9 cellular contexts compared by ENCODE assay signal in genomic region chr15:40266828-40267304, GRCh38. TPM values are rescaled to one million over a fixed set of nuclear protein-coding genes. Genes with fewer than 3 reads are reported as not detected.
DNase-seq lines count a peak whose midpoint lies in the region; ATAC-seq, FAIRE-seq and TF ChIP-seq lines count a peak whose summit lies in the region.
"Had no signal": no experiment of that assay in that cellular context is flagged by ENCODE, and none has a peak within 500 bp of the region (broad histone marks: within the 10 kb centered on the region; RNA-seq: fewer than 3 reads in every experiment).

No MANE protein-coding gene starts in this region.

- no peak for TF ChIP-seq CTCF in sigmoid colon (IDR thresholded peaks at IDR 0.05)

- FAIRE-seq in RCC 7860 (lab: Jason Lieb, UNC), result peak; percentile 88

- H3K27me3 ChIP-seq in sigmoid colon, result no peaks in the 10 kb centered on the region
- H3K27me3 ChIP-seq: spleen had no signal

- H3K9me3 ChIP-seq in sigmoid colon, result no peaks in the 10 kb centered on the region
- H3K9me3 ChIP-seq: spleen had no signal

- peak in 1 of 4 donors; percentile 83 for TF ChIP-seq EP300 in sigmoid colon (IDR thresholded peaks at IDR 0.05)

- intact Hi-C loops in sigmoid colon (cut with DNase I), result loop anchor here (10.0 kb wide), 1 partner anchor 482 kb away; the partner anchor contains the start of gene FSIP1

- peak overlapping the region in 3 of 4 donors; percentile 49 to 82 (median 64) for H3K27ac ChIP-seq in sigmoid colon
- H3K27ac ChIP-seq: spleen had no signal

- no peak for ATAC-seq in GM18858 (IDR thresholded peaks at IDR 0.05; ENCODE audit: unreplicated experiment)

- H3K4me1 ChIP-seq in sigmoid colon, result peaks cover 0 to 38% (median 12%) of the 10 kb centered on the region in 4 donors
- H3K4me1 ChIP-seq: spleen had no signal

- H3K4me3 ChIP-seq in sigmoid colon, result no peak overlapping the region
- H3K4me3 ChIP-seq: spleen had no signal

- DNase-seq in GOT3 (lab: John Stamatoyannopoulos, UW) (peak; percentile 55), RCC 7860 (ENCODE audit: low spot score) (peak; percentile 92), fibroblast of peridontal ligament (ENCODE audit: extremely low read depth) (peak; percentile 87), sigmoid colon (peak; percentile 93), NCI-H524 (lab: John Stamatoyannopoulos, UW) (no peak), GF-D8 (lab: John Stamatoyannopoulos, UW) (no peak)
- no peak for DNase-seq in stimulated activated CD4-positive, alpha-beta T cell treated with anti-CD3 and anti-CD28 coated beads, Interleukin-4, amount 100 ng/mL, for 1 hour
- DNase-seq: spleen had no signal

- no peak for TF ChIP-seq POLR2A in sigmoid colon (IDR thresholded peaks at IDR 0.05)

- H3K36me3 ChIP-seq in sigmoid colon, result no peaks in the 10 kb centered on the region
- H3K36me3 ChIP-seq: spleen had no signal

- 68 to 74% methylated on average over 7 of the region's 7 CpGs for WGBS in sigmoid colon, 2 donors

RNA-seq across cellular contexts. Expression of gene ANKRD63, which starts 16.0 kb away (rescaled TPM):
- 1 to 10 TPM in 1 of 4 donors, not detected in 3; 1.6 TPM for total RNA-seq in sigmoid colon
- not detected for polyA plus RNA-seq in sigmoid colon
- total RNA-seq: spleen had no signal
- polyA plus RNA-seq: spleen had no signal

RNA-seq across cellular contexts. Expression of gene PAK6, which starts 28.0 kb away (rescaled TPM):
- 1 to 10 TPM in 3 of 4 donors, under 1 TPM in 1; 0.33 to 3.0 (median 1.2) TPM for total RNA-seq in sigmoid colon
- 1 to 10 TPM; 1.2 to 2.8 (median 1.6) TPM for polyA plus RNA-seq in sigmoid colon

RNA-seq across cellular contexts. Expression of gene PLCB2, which starts 40.9 kb away (rescaled TPM):
- total RNA-seq in sigmoid colon, result 10 to 100 TPM in 2 of 4 donors, 1 to 10 TPM in 2; 5.4 to 12.5 (median 9.4) TPM
- 10 to 100 TPM in 1 of 3 donors, 1 to 10 TPM in 2; 2.4 to 27.5 (median 2.8) TPM for polyA plus RNA-seq in sigmoid colon

RNA-seq across cellular contexts. Expression of gene INAFM2, which starts 56.6 kb away (rescaled TPM):
- total RNA-seq in sigmoid colon, result 10 to 100 TPM; 41.0 to 63.1 (median 51.8) TPM
- polyA plus RNA-seq in sigmoid colon, result 10 to 100 TPM in 1 of 3 donors, 1 to 10 TPM in 2; 6.6 to 13.4 (median 9.0) TPM

Comparison
In these comparisons a context has a peak if more than half of its experiments do, and no peak if none do; other contexts are left out.
1. DNase-seq: peak in GOT3 (single experiment), RCC 7860 (single experiment), fibroblast of peridontal ligament (single experiment) and sigmoid colon (single experiment); none in NCI-H524 (0 of 2), stimulated activated CD4-positive, alpha-beta T cell treated with anti-CD3 and anti-CD28 coated beads, Interleukin-4, amount 100 ng/mL, for 1 hour (single experiment) and GF-D8 (single experiment).